30 cellular contexts compared by ENCODE assay signal in the genomic region with DNA sequence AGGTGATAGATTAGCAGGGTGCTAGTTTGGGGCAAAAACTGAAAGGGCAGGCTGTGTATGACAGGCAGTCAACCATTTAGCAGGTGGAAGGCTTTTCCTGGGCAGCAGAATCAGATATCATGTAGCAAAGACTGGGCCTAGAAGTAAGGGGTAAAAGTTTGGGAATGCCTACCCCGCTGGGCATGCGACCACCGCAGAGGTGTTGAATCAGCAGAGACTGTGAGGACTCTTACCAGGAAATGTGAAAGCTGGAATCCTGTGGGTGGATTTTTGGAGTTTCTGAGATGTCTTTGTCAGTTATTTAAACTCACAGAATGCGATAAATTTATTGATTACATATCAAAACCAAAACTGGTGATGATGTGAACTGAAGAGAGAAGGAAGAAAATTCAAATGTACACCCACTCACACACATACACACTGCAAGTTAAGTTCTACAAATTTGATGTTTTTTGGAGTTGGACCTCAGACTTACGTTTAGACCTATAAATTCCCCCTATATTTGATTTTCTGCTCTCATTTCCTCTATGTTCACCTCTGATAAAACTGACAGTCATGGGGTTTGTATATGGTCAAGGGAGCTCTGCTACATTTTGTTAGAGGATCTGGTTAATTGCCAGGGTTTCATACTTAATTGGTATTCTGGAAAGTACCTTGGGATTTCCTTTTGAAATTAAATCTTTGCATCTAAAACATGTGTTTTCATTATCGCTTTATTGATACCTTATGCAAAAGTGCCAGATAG.
DNase-seq lines count a peak whose midpoint lies in the region; ATAC-seq, FAIRE-seq and TF ChIP-seq lines count a peak whose summit lies in the region.
"Had no signal": no experiment of that assay in that cellular context is flagged by ENCODE, and none has a peak within 500 bp of the region (broad histone marks: within the 10 kb centered on the region; RNA-seq: fewer than 3 reads in every experiment).

No MANE protein-coding gene starts in this region.

- FAIRE-seq in GM12892 (lab: Jason Lieb, UNC) (peak; percentile 58), GM12878 (lab: Jason Lieb, UNC) (no peak)
- FAIRE-seq: A549, kidney had no signal

- intact Hi-C loops in GM12878 (cut with micrococcal nuclease; ENCODE audit: unreplicated experiment): no loop called here

- no peak for TF ChIP-seq EP300 in GM12878 (IDR thresholded peaks at IDR 0.05; ENCODE audit: borderline replicate concordance in 1 of 2, control insufficient read depth in 1 of 2, low read depth in 2 of 2, low read length in 2 of 2)

- H3K9me3 ChIP-seq in GM12878 (replicated peaks; ENCODE audit: control insufficient read depth, insufficient read depth, low read length) (no peaks in the 10 kb centered on the region), neural progenitor cell (ENCODE audit: low read depth) (no peaks in the 10 kb centered on the region), Peyer's patch (no peaks in the 10 kb centered on the region)
- H3K9me3 ChIP-seq: A549, BE2C, right atrium auricular region, thoracic aorta, vagina had no signal

- no peak for TF ChIP-seq RAD21 in GM12878 (IDR thresholded peaks at IDR 0.05; ENCODE audit: insufficient read depth, low read depth, low read length)

- H3K36me3 Mint-ChIP-seq in neural progenitor cell (peaks cover 2% of the 10 kb centered on the region), immature natural killer cell (no peaks in the 10 kb centered on the region)
- H3K36me3 Mint-ChIP-seq: activated naive CD4-positive, alpha-beta T cell treated with anti-CD3 and anti-CD28 coated beads, Interleukin-2, amount 50 U/mL, for 24 hours; IgD-negative memory B cell had no signal

- no peaks in the 10 kb centered on the region for H3K79me2 ChIP-seq in GM12878 (ENCODE audit: control insufficient read depth, insufficient read depth, low read length)
- H3K79me2 ChIP-seq in neural progenitor cell (ENCODE audit: low read depth): no peaks in the 10 kb centered on the region

- H3K36me3 ChIP-seq in GM12878 (ENCODE audit: control insufficient read depth in 2 of 2, insufficient read depth in 2 of 2, low read length in 1 of 2): no peaks in the 10 kb centered on the region
- H3K36me3 ChIP-seq in neural progenitor cell: no peaks in the 10 kb centered on the region
- H3K36me3 ChIP-seq in Peyer's patch: no peaks in the 10 kb centered on the region
- H3K36me3 ChIP-seq: BE2C, right atrium auricular region, thoracic aorta, vagina, WERI-Rb-1 had no signal

- peaks cover 12% of the 10 kb centered on the region for H3K4me1 Mint-ChIP-seq in neural progenitor cell
- H3K4me1 Mint-ChIP-seq in immature natural killer cell: no peaks in the 10 kb centered on the region
- H3K4me1 Mint-ChIP-seq: activated naive CD4-positive, alpha-beta T cell treated with anti-CD3 and anti-CD28 coated beads, Interleukin-2, amount 50 U/mL, for 24 hours; activated T-helper 17 cell treated with anti-CD3 and anti-CD28 coated beads, Interleukin-2, amount 50 U/mL, for 72 hours had no signal

- SMC1A ChIA-PET in GM12878 (lab: Charles Lee; ENCODE audit: uncharacterized antibody, unreplicated experiment): interaction anchor here (1.0 kb wide), 1 partner anchor 29 kb away, joined by 3 read pairs; no protein-coding TSS in a partner anchor

- POLR2A ChIA-PET in GM12878 (lab: Charles Lee): no interaction called here

- WGBS in GM12878 (ENCODE audit: insufficient coverage, insufficient replicate concordance, low lambda C conversion rate, missing lambda C conversion rate): 44% methylated on average over 6 of the region's 6 CpGs

- H4K20me1 ChIP-seq in GM12878 (ENCODE audit: control insufficient read depth, insufficient read depth) (no peaks in the 10 kb centered on the region), neural progenitor cell (ENCODE audit: low read depth) (no peaks in the 10 kb centered on the region)

- H3K27me3 Mint-ChIP-seq in neural progenitor cell (ENCODE audit: insufficient read depth, low read depth) (peaks cover 6% of the 10 kb centered on the region), immature natural killer cell (ENCODE audit: low read depth in 3 of 3) (no peaks in the 10 kb centered on the region)
- H3K27me3 Mint-ChIP-seq: activated naive CD4-positive, alpha-beta T cell treated with anti-CD3 and anti-CD28 coated beads, Interleukin-2, amount 50 U/mL, for 24 hours; activated T-helper 17 cell treated with anti-CD3 and anti-CD28 coated beads, Interleukin-2, amount 50 U/mL, for 72 hours; dendritic cell treated with granulocyte-macrophage colony-stimulating factor and Interleukin-4, amounts not matched to agents 40 ng/mL and 50 ng/mL, for 4 days; IgD-negative memory B cell had no signal

- H3K4me3 Mint-ChIP-seq in neural progenitor cell (no peak overlapping the region), immature natural killer cell (no peak overlapping the region)
- H3K4me3 Mint-ChIP-seq: activated naive CD4-positive, alpha-beta T cell treated with anti-CD3 and anti-CD28 coated beads, Interleukin-2, amount 50 U/mL, for 24 hours; activated T-helper 17 cell treated with anti-CD3 and anti-CD28 coated beads, Interleukin-2, amount 50 U/mL, for 72 hours; dendritic cell treated with granulocyte-macrophage colony-stimulating factor and Interleukin-4, amounts not matched to agents 40 ng/mL and 50 ng/mL, for 4 days; H9; IgD-negative memory B cell had no signal

- RAD21 ChIA-PET in GM12878 (lab: Charles Lee; ENCODE audit: unreplicated experiment): no interaction called here

- DNase-seq in GM12892 (ENCODE audit: insufficient read length) (no peak), GM12878 (ENCODE audit: low read depth, low spot score) (no peak), neural progenitor cell (ENCODE audit: low spot score) (no peak), Peyer's patch (no peak), immature natural killer cell (no peak)
- DNase-seq: activated CD8-positive, alpha-beta memory T cell treated with anti-CD3 and anti-CD28 coated beads, Interleukin-2, amount 50 U/mL, for 48 hours; anterior cingulate cortex; BE2C; central memory CD4-positive, alpha-beta T cell; H9; kidney; NCI-H1417; NCI-H2081; NCI-H748 treated with DMSO at 0.1 percent for 48 hours; Right ventricle myocardium superior; stimulated activated CD4-positive, alpha-beta T cell treated with anti-CD3 and anti-CD28 coated beads, Interleukin-12 subunit alpha, Interleukin-12 subunit beta, amount 100 ng/mL, for 4 hours; stimulated activated CD4-positive, alpha-beta T cell treated with anti-CD3 and anti-CD28 coated beads, Interleukin-4, amount 100 ng/mL, for 24 hours; stimulated activated naive CD8-positive, alpha-beta T cell treated with anti-CD3 and anti-CD28 coated beads, Interleukin-15, Interleukin-2, amounts not matched to agents 100 U/mL and 50 U/mL, for 24 hours; WERI-Rb-1 had no signal

- no peak for TF ChIP-seq POLR2A in GM12892 (IDR thresholded peaks at IDR 0.05; ENCODE audit: low read depth, low read length)
- no peak for TF ChIP-seq POLR2A in GM12878 (IDR thresholded peaks at IDR 0.05; ENCODE audit: low read depth, low read length)
- TF ChIP-seq POLR2A in Peyer's patch (IDR thresholded peaks at IDR 0.05): no peak

- no TSS peak for BruUV-seq in GM12878 (replicated peaks; lab: Mats Ljungman, UMichigan)

- H3K27me3 ChIP-seq in GM12878 (replicated peaks in 1 of 2; ENCODE audit: control insufficient read depth in 2 of 2, insufficient read depth in 2 of 2, low read length in 1 of 2) (no peaks in the 10 kb centered on the region), neural progenitor cell (no peaks in the 10 kb centered on the region), Peyer's patch (no peaks in the 10 kb centered on the region)
- H3K27me3 ChIP-seq: BE2C, right atrium auricular region, vagina had no signal

- H2AFZ ChIP-seq in GM12878 (ENCODE audit: control insufficient read depth, low read depth, low read length) (no peak overlapping the region), neural progenitor cell (replicated peaks) (peak overlapping the region; percentile 29)

- H3K9me3 Mint-ChIP-seq in neural progenitor cell: peaks cover 27% of the 10 kb centered on the region
- H3K9me3 Mint-ChIP-seq in immature natural killer cell: peaks cover 2 to 9% (median 4%) of the 10 kb centered on the region in 6 donors

- in situ Hi-C loops in GM12878 (cut with MboI): no loop called here

- H3K9ac ChIP-seq in GM12878 (ENCODE audit: control insufficient read depth, insufficient read depth, low read length): no peak overlapping the region
- no peak overlapping the region for H3K9ac ChIP-seq in neural progenitor cell

- H3K4me2 ChIP-seq in GM12878 (ENCODE audit: control insufficient read depth, insufficient read depth) (no peak overlapping the region), neural progenitor cell (no peak overlapping the region)
- H3K4me2 ChIP-seq: A549 had no signal

- H3K27ac ChIP-seq in GM12878 (ENCODE audit: control insufficient read depth, insufficient read depth): no peak overlapping the region
- H3K27ac ChIP-seq in neural progenitor cell: no peak overlapping the region
- H3K27ac ChIP-seq in Peyer's patch: no peak overlapping the region
- H3K27ac ChIP-seq: A549, thoracic aorta, vagina, WERI-Rb-1 had no signal

- CTCF ChIA-PET in GM12878 (lab: Yijun Ruan, JAX): no interaction called here

- H3K4me1 ChIP-seq in GM12878 (ENCODE audit: control insufficient read depth, insufficient read depth, low read length) (no peaks in the 10 kb centered on the region), neural progenitor cell (no peaks in the 10 kb centered on the region), Peyer's patch (no peaks in the 10 kb centered on the region)
- H3K4me1 ChIP-seq: A549, BE2C, vagina had no signal

- no peak overlapping the region for H3K4me3 ChIP-seq in GM12878
- no peak overlapping the region for H3K4me3 ChIP-seq in neural progenitor cell
- H3K4me3 ChIP-seq in Peyer's patch: no peak overlapping the region
- H3K4me3 ChIP-seq: A549, right atrium auricular region, thoracic aorta, vagina had no signal

- peak; percentile 27 for ATAC-seq in HG02885 (IDR thresholded peaks at IDR 0.05; ENCODE audit: poor library complexity, unreplicated experiment)
- peak; percentile 76 for ATAC-seq in GM12878
- ATAC-seq in GM21367 (IDR thresholded peaks at IDR 0.05; ENCODE audit: unreplicated experiment): no peak
- no peak for ATAC-seq in HG03196 (IDR thresholded peaks at IDR 0.05; ENCODE audit: unreplicated experiment)
- ATAC-seq: A549; activated T-helper 17 cell treated with anti-CD3 and anti-CD28 coated beads, Interleukin-2, amount 50 U/mL, for 72 hours; stimulated activated naive CD8-positive, alpha-beta T cell treated with anti-CD3 and anti-CD28 coated beads, Interleukin-15, Interleukin-2, amounts not matched to agents 100 U/mL and 50 U/mL, for 24 hours had no signal

- H3K27ac Mint-ChIP-seq in neural progenitor cell (peak overlapping the region; percentile 58), immature natural killer cell (no peak overlapping the region)
- H3K27ac Mint-ChIP-seq: activated naive CD4-positive, alpha-beta T cell treated with anti-CD3 and anti-CD28 coated beads, Interleukin-2, amount 50 U/mL, for 24 hours; activated T-helper 17 cell treated with anti-CD3 and anti-CD28 coated beads, Interleukin-2, amount 50 U/mL, for 72 hours; dendritic cell treated with granulocyte-macrophage colony-stimulating factor and Interleukin-4, amounts not matched to agents 40 ng/mL and 50 ng/mL, for 4 days; H9 had no signal

- TF ChIP-seq CTCF in GM12878 (IDR thresholded peaks at IDR 0.05 in 2 of 3, conservative IDR thresholded peaks at IDR 0.05 in 1 of 3; ENCODE audit: control insufficient read depth in 2 of 3, extremely low read depth in 1 of 3, insufficient read depth in 1 of 3, low read depth in 3 of 3, low read length in 3 of 3) (no peak), neural progenitor cell (IDR thresholded peaks at IDR 0.05) (no peak), Peyer's patch (IDR thresholded peaks at IDR 0.05) (no peak)

- no peaks in the 10 kb centered on the region for H3F3A ChIP-seq in neural progenitor cell (ENCODE audit: low read depth)

Comparison
In these comparisons a context has a peak if more than half of its experiments do, and no peak if none do; other contexts are left out.
1. ATAC-seq: peak in HG02885 (single experiment) and GM12878 (single experiment); none in GM21367 (single experiment) and HG03196 (single experiment).